In the genomic region with DNA sequence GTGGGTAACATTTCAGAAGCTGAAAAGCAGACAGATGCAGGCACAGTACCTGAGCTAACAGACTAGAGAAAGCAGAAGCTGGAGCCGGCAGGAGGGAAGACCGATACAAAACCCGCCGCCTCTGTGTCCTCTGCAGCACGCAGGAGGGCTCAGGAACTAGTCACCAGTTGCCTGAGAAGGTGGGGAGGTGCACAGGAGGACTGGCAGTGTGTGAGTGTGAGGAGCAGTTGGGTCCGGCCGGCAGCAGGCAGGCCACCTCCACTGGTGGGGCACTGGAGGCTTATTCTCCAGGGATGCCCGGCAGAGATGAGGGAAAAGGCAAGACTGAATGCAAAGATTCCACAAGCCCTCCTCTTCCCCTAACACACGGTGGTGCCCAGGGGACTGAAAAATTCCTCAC, we compare ENCODE assay signal across 25 cellular contexts. TPM values are rescaled to one million over a fixed set of nuclear protein-coding genes. Genes with fewer than 3 reads are reported as not detected.
"Had no signal": no experiment of that assay in that cellular context is flagged by ENCODE, and none has a peak within 500 bp of the region (broad histone marks: within the 10 kb centered on the region; RNA-seq: fewer than 3 reads in every experiment).

No MANE protein-coding gene starts in this region.

- H3K9me3 Mint-ChIP-seq: activated CD4-positive, alpha-beta memory T cell treated with anti-CD3 and anti-CD28 coated beads, Interleukin-2, amount 10 ng/mL, durations not matched to agents 7 days and 5 days; activated CD4-positive, alpha-beta T cell treated with anti-CD3 and anti-CD28 coated beads, Interleukin-2, amount 10 ng/mL, durations not matched to agents 24 days and 14 days; brain; memory B cell; nephron progenitor cell; type B pancreatic cell had no signal

- H3K27me3 Mint-ChIP-seq: activated CD4-positive, alpha-beta memory T cell treated with anti-CD3 and anti-CD28 coated beads, Interleukin-2, amount 10 ng/mL, durations not matched to agents 7 days and 5 days; activated CD4-positive, alpha-beta T cell treated with anti-CD3 and anti-CD28 coated beads, Interleukin-2, amount 10 ng/mL, durations not matched to agents 24 days and 14 days; brain; memory B cell; type B pancreatic cell had no signal

- H3K27ac Mint-ChIP-seq: type B pancreatic cell had no signal

- H3K27me3 ChIP-seq: spleen, stomach, suprapubic skin, vagina had no signal

- H3K9me3 ChIP-seq: spleen, stomach, suprapubic skin, vagina had no signal

- H3K4me3 ChIP-seq: SK-N-MC, spleen, stomach, suprapubic skin, vagina had no signal

- H3K4me1 Mint-ChIP-seq: brain, memory B cell, nephron progenitor cell had no signal

- H3K4me3 Mint-ChIP-seq: activated CD4-positive, alpha-beta memory T cell treated with anti-CD3 and anti-CD28 coated beads, Interleukin-2, amount 10 ng/mL, durations not matched to agents 7 days and 5 days; activated CD4-positive, alpha-beta T cell treated with anti-CD3 and anti-CD28 coated beads, Interleukin-2, amount 10 ng/mL, durations not matched to agents 24 days and 14 days; brain; memory B cell; nephron progenitor cell; type B pancreatic cell had no signal

- ATAC-seq: activated CD4-positive, CD25-positive, alpha-beta regulatory T cell treated with anti-CD3 and anti-CD28 coated beads, Interleukin-2, amount 50 U/mL, for 24 hours; esophagus mucosa; left colon had no signal

- H3K27ac ChIP-seq: SK-N-MC, spleen, stomach, suprapubic skin, vagina, VCaP had no signal

- H3K4me1 ChIP-seq: stomach, vagina had no signal

- DNase-seq: activated CD4-positive, alpha-beta memory T cell treated with anti-CD3 and anti-CD28 coated beads, Interleukin-2, amount 10 ng/mL, durations not matched to agents 7 days and 5 days; activated CD4-positive, alpha-beta T cell treated with anti-CD3 and anti-CD28 coated beads, Interleukin-2, amount 10 ng/mL, durations not matched to agents 24 days and 14 days; activated naive CD4-positive, alpha-beta T cell treated with anti-CD3 and anti-CD28 coated beads, Interleukin-2, amount 50 U/mL, for 16 hours; aorta; effector memory CD4-positive, alpha-beta T cell; left colon; nephron progenitor cell; retina; spleen; stimulated activated CD4-positive, alpha-beta T cell treated with anti-CD3 and anti-CD28 coated beads, Interleukin-4, amount 100 ng/mL, for 24 hours; stomach; SW 1271 had no signal

RNA-seq across cellular contexts. Expression of gene CYP27C1, which starts 55.7 kb away (rescaled TPM):
- total RNA-seq: activated CD4-positive, alpha-beta memory T cell treated with anti-CD3 and anti-CD28 coated beads, Interleukin-2, amount 10 ng/mL, durations not matched to agents 7 days and 5 days; activated CD4-positive, alpha-beta T cell treated with anti-CD3 and anti-CD28 coated beads, Interleukin-2, amount 10 ng/mL, durations not matched to agents 24 days and 14 days; dermis microvascular lymphatic vessel endothelial cell; endothelial cell of umbilical vein; mononuclear cell; T-helper 2 cell treated with Interferon-gamma antibody and Interleukin-4, amounts not matched to agents 100 ng/mL and 5 ng/mL, for 36 hours had no signal
- polyA plus RNA-seq: aorta, endothelial cell of umbilical vein had no signal
